In genomic region chr15:77387355-77388105, GRCh38 we compare ENCODE assay signal across 22 cellular contexts. TPM values are rescaled to one million over a fixed set of nuclear protein-coding genes. Genes with fewer than 3 reads are reported as not detected.
A peak's percentile ranks its signal among the peaks of the same experiment; 100 is the strongest.
DNase-seq lines count a peak whose midpoint lies in the region; ATAC-seq and TF ChIP-seq lines count a peak whose summit lies in the region.
"Had no signal": no experiment of that assay in that cellular context is flagged by ENCODE, and none has a peak within 500 bp of the region (broad histone marks: within the 10 kb centered on the region; RNA-seq: fewer than 3 reads in every experiment).

No MANE protein-coding gene starts in this region.

- H3K4me1 ChIP-seq in OCI-LY3 (ENCODE audit: low read length) = peaks cover 30% of the 10 kb centered on the region
- H3K4me1 ChIP-seq: A549 had no signal

- H4K20me1 ChIP-seq in OCI-LY3 (ENCODE audit: insufficient read depth, low read length) = peaks cover 52% of the 10 kb centered on the region

- no peaks in the 10 kb centered on the region for H3K36me3 ChIP-seq in OCI-LY3 (replicated peaks; ENCODE audit: low read depth, low read length)
- H3K36me3 ChIP-seq: suprapubic skin, vagina had no signal

- ATAC-seq in Right ventricle myocardium superior (ENCODE audit: poor library complexity) = peak; percentile 17
- ATAC-seq in HG03196 (IDR thresholded peaks at IDR 0.05; ENCODE audit: unreplicated experiment) = no peak
- ATAC-seq: A549; activated CD4-positive, CD25-positive, alpha-beta regulatory T cell treated with anti-CD3 and anti-CD28 coated beads, Interleukin-2, amount 50 U/mL, for 24 hours; HCT116; left lobe of liver; PC-3 had no signal

- no peak overlapping the region for H3K4me3 ChIP-seq in OCI-LY3 (ENCODE audit: low read length)
- no peak overlapping the region for H3K4me3 ChIP-seq in fibroblast of mammary gland (ENCODE audit: control insufficient read depth, low read depth, low read length)
- H3K4me3 ChIP-seq: A549, suprapubic skin, vagina had no signal

- no peaks in the 10 kb centered on the region for H3K27me3 ChIP-seq in OCI-LY3 (ENCODE audit: low read depth, low read length)
- H3K27me3 ChIP-seq: suprapubic skin, vagina had no signal

- H3K9me3 ChIP-seq in OCI-LY3 (ENCODE audit: insufficient read depth, low read length) = no peaks in the 10 kb centered on the region
- H3K9me3 ChIP-seq: A549, suprapubic skin, vagina had no signal

- DNase-seq in Right ventricle myocardium superior (no peak), cardiac septum (ENCODE audit: low spot score) (no peak), fibroblast of mammary gland (ENCODE audit: low read depth) (peak; percentile 21), AG08395 (ENCODE audit: low spot score) (no peak)
- DNase-seq in central memory CD4-positive, alpha-beta T cell = no peak
- no peak for DNase-seq in activated effector memory CD4-positive, alpha-beta T cell treated with Interleukin-2 at 50 U/mL for 16 hours
- DNase-seq: CD4-positive, CD25-positive, alpha-beta regulatory T cell; dermis blood vessel endothelial cell; DMS153; NCI-H187 treated with DMSO at 0.1 percent for 48 hours; NCI-H524; occipital lobe; PC-3; T1000 had no signal

- no peak overlapping the region for H3K9ac ChIP-seq in OCI-LY3 (ENCODE audit: low read length)

- intact Hi-C loops in Right ventricle myocardium superior (cut with DNase I) (no loop called here), cardiac septum (cut with DNase I) (no loop called here)

- H3K4me2 ChIP-seq in OCI-LY3 (ENCODE audit: low read length) = peak overlapping the region; percentile 6
- H3K4me2 ChIP-seq: A549 had no signal

- H3K27ac ChIP-seq in OCI-LY3 (ENCODE audit: low read length) = no peak overlapping the region
- H3K27ac ChIP-seq: A549, suprapubic skin, vagina had no signal

- TF ChIP-seq CTCF in OCI-LY3 (IDR thresholded peaks at IDR 0.05; ENCODE audit: low read depth, low read length) (no peak), fibroblast of mammary gland (conservative IDR thresholded peaks at IDR 0.05; ENCODE audit: control insufficient read depth, insufficient read depth, low read depth, low read length) (no peak)

- H3K79me2 ChIP-seq in OCI-LY3 (ENCODE audit: low read length) = peaks cover 56% of the 10 kb centered on the region

- H2AFZ ChIP-seq in OCI-LY3 (ENCODE audit: low read depth, low read length) = no peak overlapping the region

RNA-seq across cellular contexts. Expression of gene PEAK1, which starts 32.4 kb away (rescaled TPM):
- total RNA-seq in Right ventricle myocardium superior (59.9 TPM), cardiac septum (132 TPM)

RNA-seq across cellular contexts. Expression of gene HMG20A, which starts 33.2 kb away (rescaled TPM):
- total RNA-seq in Right ventricle myocardium superior (28.8 TPM), cardiac septum (36.0 TPM)
